ENCODE assay signal across 1 cellular context in the genomic region with DNA sequence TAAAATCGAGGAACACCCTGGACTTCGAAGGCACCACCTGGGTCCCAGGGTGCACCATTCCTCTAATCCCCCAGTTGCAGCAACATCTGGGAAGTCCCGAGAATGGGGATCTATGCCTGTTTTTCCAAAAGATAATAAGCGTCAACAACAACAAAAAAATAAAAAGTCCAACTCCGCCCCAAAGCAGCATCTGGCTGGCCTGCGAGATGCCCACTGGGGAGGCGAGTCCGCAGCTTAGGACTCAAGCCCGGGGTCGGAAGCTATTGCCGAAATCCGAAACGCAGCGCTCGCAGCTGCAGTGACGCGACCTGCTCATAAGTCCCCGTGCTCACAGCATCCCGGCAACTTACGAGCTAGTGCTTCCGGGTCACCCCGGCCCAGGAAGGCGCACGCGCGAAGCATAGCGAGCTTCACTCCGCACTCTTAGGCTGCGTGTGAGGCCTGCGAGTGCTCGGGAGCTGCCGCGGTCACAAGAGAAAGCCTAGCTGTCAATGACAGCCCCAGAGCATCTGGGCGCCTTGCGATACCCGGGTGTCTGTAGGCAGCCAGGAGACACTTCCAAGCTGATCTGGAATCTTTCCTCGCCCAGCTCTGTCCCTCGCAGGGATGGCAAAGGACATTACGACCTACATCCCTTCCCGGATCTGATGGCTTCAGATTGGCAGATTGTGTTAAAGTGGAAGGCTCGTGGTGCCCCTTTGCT.
TF ChIP-seq lines count a peak whose summit lies in the region.

No MANE protein-coding gene starts in this region.

TF ChIP-seq in endothelial cell of umbilical vein, 7 proteins besides CTCF, POLR2A, EP300 and RAD21 (continued from another document):
- TF ChIP-seq MAX (IDR thresholded peaks at IDR 0.05; ENCODE audit: insufficient read depth, insufficient read length) = peak; percentile 71
- TF ChIP-seq POLR2AphosphoS5 (IDR thresholded peaks at IDR 0.05; ENCODE audit: insufficient read depth, low read depth, low read length) = peak; percentile 97
- TF ChIP-seq EZH2 (IDR thresholded peaks at IDR 0.05; ENCODE audit: borderline replicate concordance, low read depth, low read length, severe bottlenecking) = no peak
- TF ChIP-seq GATA2 (IDR thresholded peaks at IDR 0.05; ENCODE audit: insufficient read depth, insufficient read length, low read depth, low read length) = no peak
- TF ChIP-seq JUN (IDR thresholded peaks at IDR 0.05; ENCODE audit: borderline replicate concordance, insufficient read depth, insufficient read length, low read depth) = no peak
